In genomic region chr1:26471498-26472329, GRCh38 we compare ENCODE assay signal across 1 cellular context.
TF ChIP-seq lines count a peak whose summit lies in the region.

No MANE protein-coding gene starts in this region.

TF ChIP-seq in K562, 482 proteins besides CTCF, POLR2A, EP300 and RAD21 (continued from another document and continues in another):
- TF ChIP-seq, protein P1, sequence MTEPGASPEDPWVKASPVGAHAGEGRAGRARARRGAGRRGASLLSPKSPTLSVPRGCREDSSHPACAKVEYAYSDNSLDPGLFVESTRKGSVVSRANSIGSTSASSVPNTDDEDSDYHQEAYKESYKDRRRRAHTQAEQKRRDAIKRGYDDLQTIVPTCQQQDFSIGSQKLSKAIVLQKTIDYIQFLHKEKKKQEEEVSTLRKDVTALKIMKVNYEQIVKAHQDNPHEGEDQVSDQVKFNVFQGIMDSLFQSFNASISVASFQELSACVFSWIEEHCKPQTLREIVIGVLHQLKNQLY (CRISPR knock-in tag; conservative IDR thresholded peaks at IDR 0.05): peak in 1 of 2 experiments; percentile 15; a peak in 1 of 4 replicates
- TF ChIP-seq, protein P2, sequence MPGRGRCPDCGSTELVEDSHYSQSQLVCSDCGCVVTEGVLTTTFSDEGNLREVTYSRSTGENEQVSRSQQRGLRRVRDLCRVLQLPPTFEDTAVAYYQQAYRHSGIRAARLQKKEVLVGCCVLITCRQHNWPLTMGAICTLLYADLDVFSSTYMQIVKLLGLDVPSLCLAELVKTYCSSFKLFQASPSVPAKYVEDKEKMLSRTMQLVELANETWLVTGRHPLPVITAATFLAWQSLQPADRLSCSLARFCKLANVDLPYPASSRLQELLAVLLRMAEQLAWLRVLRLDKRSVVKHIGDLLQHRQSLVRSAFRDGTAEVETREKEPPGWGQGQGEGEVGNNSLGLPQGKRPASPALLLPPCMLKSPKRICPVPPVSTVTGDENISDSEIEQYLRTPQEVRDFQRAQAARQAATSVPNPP (IDR thresholded peaks at IDR 0.05; ENCODE audit: borderline replicate concordance, insufficient read depth, insufficient read length): no peak
- TF ChIP-seq SRSF9 (IDR thresholded peaks at IDR 0.05; ENCODE audit: borderline replicate concordance, low read depth, low read length) (no peak), KDM4B (IDR thresholded peaks at IDR 0.05; ENCODE audit: borderline replicate concordance in 2 of 2, low read depth in 1 of 2) (no peak), ZNF589 (CRISPR knock-in tag; IDR thresholded peaks at IDR 0.05; ENCODE audit: low read depth) (no peak), ZNF77 (CRISPR knock-in tag; IDR thresholded peaks at IDR 0.05) (no peak), RBM34 (IDR thresholded peaks at IDR 0.05; ENCODE audit: borderline replicate concordance, insufficient read depth, low read length) (no peak), CREBBP (IDR thresholded peaks at IDR 0.05; ENCODE audit: low read depth, low read length) (no peak), TAL1 (IDR thresholded peaks at IDR 0.05) (no peak), ZNF766 (CRISPR knock-in tag; conservative IDR thresholded peaks at IDR 0.05) (no peak), HMG20B (CRISPR knock-in tag; IDR thresholded peaks at IDR 0.05) (no peak), ZBTB9 (CRISPR knock-in tag; IDR thresholded peaks at IDR 0.05) (0 out of 2 replicates have a peak, but pooled peaks have one; percentile 35), ZNF511 (CRISPR knock-in tag; IDR thresholded peaks at IDR 0.05) (peak; percentile 79; the same call in 1 of the 2 replicates), ZNF146 (CRISPR knock-in tag; IDR thresholded peaks at IDR 0.05; ENCODE audit: unreplicated experiment) (no peak), E4F1 (CRISPR knock-in tag; IDR thresholded peaks at IDR 0.05; ENCODE audit: borderline replicate concordance) (peak; percentile 7; the same call in 1 of the 2 replicates), NR0B1 (IDR thresholded peaks at IDR 0.05; ENCODE audit: partially characterized antibody) (no peak), IFI16 (CRISPR knock-in tag; IDR thresholded peaks at IDR 0.05) (no peak), GTF2F1 (IDR thresholded peaks at IDR 0.05; ENCODE audit: low read depth, low read length) (no peak), TBL1XR1 (IDR thresholded peaks at IDR 0.05; ENCODE audit: low read length in 2 of 2) (no peak), DMBX1 (CRISPR knock-in tag; IDR thresholded peaks at IDR 0.05; ENCODE audit: borderline replicate concordance) (no peak; the same call in 1 of the 2 replicates), ZNF197 (CRISPR knock-in tag; IDR thresholded peaks at IDR 0.05; ENCODE audit: low read depth) (no peak), KLF10 (CRISPR knock-in tag; IDR thresholded peaks at IDR 0.05) (peak; percentile 18; the same call in 1 of the 2 replicates), MCM5 (IDR thresholded peaks at IDR 0.05; ENCODE audit: low read depth) (no peak), HDAC1 (IDR thresholded peaks at IDR 0.05) (peak in 1 of 2 experiments; percentile 89; a peak in 2 of 4 replicates), XRCC4 (IDR thresholded peaks at IDR 0.05; ENCODE audit: extremely low read depth, insufficient read depth, insufficient read length) (no peak), NFE2L1 (tag; IDR thresholded peaks at IDR 0.05; ENCODE audit: borderline replicate concordance, low read depth) (no peak), POLR2G (IDR thresholded peaks at IDR 0.05; ENCODE audit: low read depth, low read length) (peak; percentile 49; the same call in 1 of the 2 replicates), ATF1 (CRISPR knock-in tag; IDR thresholded peaks at IDR 0.05) (no peak), ATF1 (tag; IDR thresholded peaks at IDR 0.05) (no peak), FOXA1 (IDR thresholded peaks at IDR 0.05; ENCODE audit: borderline replicate concordance) (no peak), ZNF143 (CRISPR knock-in tag; IDR thresholded peaks at IDR 0.05) (no peak), SIN3A (IDR thresholded peaks at IDR 0.05; ENCODE audit: borderline replicate concordance in 2 of 2, control insufficient read depth in 1 of 2, low read depth in 2 of 2, low read length in 2 of 2) (peak; percentile 63 to 78; a peak in 2 of 4 replicates), CBX1 (IDR thresholded peaks at IDR 0.05; ENCODE audit: low read depth) (no peak), TCF7L2 (IDR thresholded peaks at IDR 0.05; ENCODE audit: low read depth, low read length) (no peak), ZFP1 (CRISPR knock-in tag; IDR thresholded peaks at IDR 0.05) (no peak), ZNF384 (IDR thresholded peaks at IDR 0.05; ENCODE audit: low read depth, low read length) (no peak), THAP7 (CRISPR knock-in tag; IDR thresholded peaks at IDR 0.05) (peak; percentile 15; the same call in 1 of the 2 replicates), ZBTB5 (IDR thresholded peaks at IDR 0.05) (no peak), BACH1 (tag; IDR thresholded peaks at IDR 0.05) (no peak)
- TF ChIP-seq, protein P3, sequence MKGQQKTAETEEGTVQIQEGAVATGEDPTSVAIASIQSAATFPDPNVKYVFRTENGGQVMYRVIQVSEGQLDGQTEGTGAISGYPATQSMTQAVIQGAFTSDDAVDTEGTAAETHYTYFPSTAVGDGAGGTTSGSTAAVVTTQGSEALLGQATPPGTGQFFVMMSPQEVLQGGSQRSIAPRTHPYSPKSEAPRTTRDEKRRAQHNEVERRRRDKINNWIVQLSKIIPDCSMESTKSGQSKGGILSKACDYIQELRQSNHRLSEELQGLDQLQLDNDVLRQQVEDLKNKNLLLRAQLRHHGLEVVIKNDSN (CRISPR knock-in tag; IDR thresholded peaks at IDR 0.05): no peak
- TF ChIP-seq, protein P4, sequence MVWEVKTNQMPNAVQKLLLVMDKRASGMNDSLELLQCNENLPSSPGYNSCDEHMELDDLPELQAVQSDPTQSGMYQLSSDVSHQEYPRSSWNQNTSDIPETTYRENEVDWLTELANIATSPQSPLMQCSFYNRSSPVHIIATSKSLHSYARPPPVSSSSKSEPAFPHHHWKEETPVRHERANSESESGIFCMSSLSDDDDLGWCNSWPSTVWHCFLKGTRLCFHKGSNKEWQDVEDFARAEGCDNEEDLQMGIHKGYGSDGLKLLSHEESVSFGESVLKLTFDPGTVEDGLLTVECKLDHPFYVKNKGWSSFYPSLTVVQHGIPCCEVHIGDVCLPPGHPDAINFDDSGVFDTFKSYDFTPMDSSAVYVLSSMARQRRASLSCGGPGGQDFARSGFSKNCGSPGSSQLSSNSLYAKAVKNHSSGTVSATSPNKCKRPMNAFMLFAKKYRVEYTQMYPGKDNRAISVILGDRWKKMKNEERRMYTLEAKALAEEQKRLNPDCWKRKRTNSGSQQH (CRISPR knock-in tag; IDR thresholded peaks at IDR 0.05): 0 out of 2 replicates have a peak, but pooled peaks have one; percentile 51
- TF ChIP-seq, protein P5, sequence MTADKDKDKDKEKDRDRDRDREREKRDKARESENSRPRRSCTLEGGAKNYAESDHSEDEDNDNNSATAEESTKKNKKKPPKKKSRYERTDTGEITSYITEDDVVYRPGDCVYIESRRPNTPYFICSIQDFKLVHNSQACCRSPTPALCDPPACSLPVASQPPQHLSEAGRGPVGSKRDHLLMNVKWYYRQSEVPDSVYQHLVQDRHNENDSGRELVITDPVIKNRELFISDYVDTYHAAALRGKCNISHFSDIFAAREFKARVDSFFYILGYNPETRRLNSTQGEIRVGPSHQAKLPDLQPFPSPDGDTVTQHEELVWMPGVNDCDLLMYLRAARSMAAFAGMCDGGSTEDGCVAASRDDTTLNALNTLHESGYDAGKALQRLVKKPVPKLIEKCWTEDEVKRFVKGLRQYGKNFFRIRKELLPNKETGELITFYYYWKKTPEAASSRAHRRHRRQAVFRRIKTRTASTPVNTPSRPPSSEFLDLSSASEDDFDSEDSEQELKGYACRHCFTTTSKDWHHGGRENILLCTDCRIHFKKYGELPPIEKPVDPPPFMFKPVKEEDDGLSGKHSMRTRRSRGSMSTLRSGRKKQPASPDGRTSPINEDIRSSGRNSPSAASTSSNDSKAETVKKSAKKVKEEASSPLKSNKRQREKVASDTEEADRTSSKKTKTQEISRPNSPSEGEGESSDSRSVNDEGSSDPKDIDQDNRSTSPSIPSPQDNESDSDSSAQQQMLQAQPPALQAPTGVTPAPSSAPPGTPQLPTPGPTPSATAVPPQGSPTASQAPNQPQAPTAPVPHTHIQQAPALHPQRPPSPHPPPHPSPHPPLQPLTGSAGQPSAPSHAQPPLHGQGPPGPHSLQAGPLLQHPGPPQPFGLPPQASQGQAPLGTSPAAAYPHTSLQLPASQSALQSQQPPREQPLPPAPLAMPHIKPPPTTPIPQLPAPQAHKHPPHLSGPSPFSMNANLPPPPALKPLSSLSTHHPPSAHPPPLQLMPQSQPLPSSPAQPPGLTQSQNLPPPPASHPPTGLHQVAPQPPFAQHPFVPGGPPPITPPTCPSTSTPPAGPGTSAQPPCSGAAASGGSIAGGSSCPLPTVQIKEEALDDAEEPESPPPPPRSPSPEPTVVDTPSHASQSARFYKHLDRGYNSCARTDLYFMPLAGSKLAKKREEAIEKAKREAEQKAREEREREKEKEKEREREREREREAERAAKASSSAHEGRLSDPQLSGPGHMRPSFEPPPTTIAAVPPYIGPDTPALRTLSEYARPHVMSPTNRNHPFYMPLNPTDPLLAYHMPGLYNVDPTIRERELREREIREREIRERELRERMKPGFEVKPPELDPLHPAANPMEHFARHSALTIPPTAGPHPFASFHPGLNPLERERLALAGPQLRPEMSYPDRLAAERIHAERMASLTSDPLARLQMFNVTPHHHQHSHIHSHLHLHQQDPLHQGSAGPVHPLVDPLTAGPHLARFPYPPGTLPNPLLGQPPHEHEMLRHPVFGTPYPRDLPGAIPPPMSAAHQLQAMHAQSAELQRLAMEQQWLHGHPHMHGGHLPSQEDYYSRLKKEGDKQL (CRISPR knock-in tag; IDR thresholded peaks at IDR 0.05; ENCODE audit: borderline replicate concordance): no peak
- TF ChIP-seq, protein P6, sequence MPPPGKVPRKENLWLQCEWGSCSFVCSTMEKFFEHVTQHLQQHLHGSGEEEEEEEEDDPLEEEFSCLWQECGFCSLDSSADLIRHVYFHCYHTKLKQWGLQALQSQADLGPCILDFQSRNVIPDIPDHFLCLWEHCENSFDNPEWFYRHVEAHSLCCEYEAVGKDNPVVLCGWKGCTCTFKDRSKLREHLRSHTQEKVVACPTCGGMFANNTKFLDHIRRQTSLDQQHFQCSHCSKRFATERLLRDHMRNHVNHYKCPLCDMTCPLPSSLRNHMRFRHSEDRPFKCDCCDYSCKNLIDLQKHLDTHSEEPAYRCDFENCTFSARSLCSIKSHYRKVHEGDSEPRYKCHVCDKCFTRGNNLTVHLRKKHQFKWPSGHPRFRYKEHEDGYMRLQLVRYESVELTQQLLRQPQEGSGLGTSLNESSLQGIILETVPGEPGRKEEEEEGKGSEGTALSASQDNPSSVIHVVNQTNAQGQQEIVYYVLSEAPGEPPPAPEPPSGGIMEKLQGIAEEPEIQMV (tag; conservative IDR thresholded peaks at IDR 0.05; ENCODE audit: low read depth): no peak
